ENCODE assay signal across 17 cellular contexts in genomic region chr7:129670636-129671035, GRCh38.
"Had no signal": no experiment of that assay in that cellular context is flagged by ENCODE, and none has a peak within 500 bp of the region (broad histone marks: within the 10 kb centered on the region; RNA-seq: fewer than 3 reads in every experiment).

No MANE protein-coding gene starts in this region.

- DNase-seq: activated CD4-positive, alpha-beta T cell treated with anti-CD3 and anti-CD28 coated beads for 4 hours; activated CD8-positive, alpha-beta memory T cell treated with anti-CD3 and anti-CD28 coated beads, Interleukin-2, amount 50 U/mL, for 48 hours; activated CD8-positive, alpha-beta T cell treated with anti-CD3 and anti-CD28 coated beads for 36 hours; brain microvascular endothelial cell; dorsolateral prefrontal cortex; esophagus squamous epithelium; hypothalamus; left cardiac atrium; lower lobe of right lung; pancreas; stimulated activated CD4-positive, alpha-beta T cell treated with anti-CD3 and anti-CD28 coated beads, Interleukin-4, amount 100 ng/mL, for 1 hour; stimulated activated CD8-positive, alpha-beta memory T cell treated with anti-CD3 and anti-CD28 coated beads, Interleukin-4, amount 100 ng/mL, for 48 hours; stimulated activated naive CD8-positive, alpha-beta T cell treated with anti-CD3 and anti-CD28 coated beads, Interleukin-15, Interleukin-2, amounts not matched to agents 100 U/mL and 50 U/mL, for 24 hours; T-cell; T1000; upper lobe of left lung had no signal

- H3K9me3 ChIP-seq: esophagus squamous epithelium, pancreas had no signal

- H3K4me1 ChIP-seq: esophagus squamous epithelium, lower lobe of right lung, neural progenitor cell, pancreas, upper lobe of left lung had no signal

- H2AFZ ChIP-seq: neural progenitor cell had no signal

- H3K4me2 ChIP-seq: neural progenitor cell had no signal

- H3K27ac ChIP-seq: brain microvascular endothelial cell, dorsolateral prefrontal cortex, esophagus squamous epithelium, lower lobe of right lung, neural progenitor cell, pancreas, upper lobe of left lung had no signal

- H3K4me3 ChIP-seq: dorsolateral prefrontal cortex, esophagus squamous epithelium, lower lobe of right lung, neural progenitor cell, pancreas, upper lobe of left lung had no signal

- H3K27me3 ChIP-seq: brain microvascular endothelial cell, dorsolateral prefrontal cortex, esophagus squamous epithelium, neural progenitor cell, pancreas, upper lobe of left lung had no signal

- H3K9ac ChIP-seq: neural progenitor cell had no signal
